ENCODE assay signal across 19 cellular contexts in genomic region chr18:47404845-47405244, GRCh38.
DNase-seq lines count a peak whose midpoint lies in the region; ATAC-seq and TF ChIP-seq lines count a peak whose summit lies in the region.
"Had no signal": no experiment of that assay in that cellular context is flagged by ENCODE, and none has a peak within 500 bp of the region (broad histone marks: within the 10 kb centered on the region; RNA-seq: fewer than 3 reads in every experiment).

No MANE protein-coding gene starts in this region.

- TF ChIP-seq CTCF in GM23338 (conservative IDR thresholded peaks at IDR 0.05; ENCODE audit: low read depth in 2 of 2) (no peak), WTC11 (IDR thresholded peaks at IDR 0.05) (no peak)

- no peak overlapping the region for H3K4me3 ChIP-seq in GM23338
- H3K4me3 ChIP-seq in CD4-positive, alpha-beta memory T cell (ENCODE audit: low read length in 2 of 2) = no peak overlapping the region
- H3K4me3 ChIP-seq: BLaER1 treated with 17β-estradiol and CSF1 and Interleukin-3, amounts not matched to agents 10 nM and 100 nM; GM23248; K562 had no signal

- no peaks in the 10 kb centered on the region for H3K79me2 ChIP-seq in GM23338 (replicated peaks; ENCODE audit: insufficient read depth)

- H3K4me1 Mint-ChIP-seq in GM23338 (peaks cover 17% of the 10 kb centered on the region), WTC11 (peaks cover 27% of the 10 kb centered on the region)
- no peaks in the 10 kb centered on the region for H3K4me1 Mint-ChIP-seq in CD4-positive, alpha-beta memory T cell
- H3K4me1 Mint-ChIP-seq: CD4-positive, CD25-positive, alpha-beta regulatory T cell had no signal

- H3K9me2 ChIP-seq in GM23338 (ENCODE audit: insufficient read depth) = peaks cover 3% of the 10 kb centered on the region; the same call in 1 of the 2 replicates

- H3F3A ChIP-seq in GM23338 (replicated peaks; ENCODE audit: low read depth) = no peaks in the 10 kb centered on the region

- CTCF ChIA-PET in WTC11 (lab: Charles Lee) = interaction anchor here (0.6 to 1.4 kb wide), 4 partner anchors 127 to 200 kb away, joined by 3 to 6 read pairs (median 3); no protein-coding TSS in a partner anchor
- CTCF ChIA-PET in CD4-positive, alpha-beta memory T cell (lab: Charles Lee; ENCODE audit: partially characterized antibody) = no interaction called here

- POLR2A ChIA-PET in WTC11 (lab: Charles Lee) = no interaction called here
- POLR2A ChIA-PET in CD4-positive, alpha-beta memory T cell (lab: Charles Lee; ENCODE audit: partially characterized antibody) = no interaction called here

- H3K27ac ChIP-seq in GM23338 (ENCODE audit: low read depth) = no peak overlapping the region
- no peak overlapping the region for H3K27ac ChIP-seq in CD4-positive, alpha-beta memory T cell (ENCODE audit: low read depth, low read length)
- H3K27ac ChIP-seq: BLaER1 treated with 17β-estradiol and CSF1 and Interleukin-3, amounts not matched to agents 10 nM and 100 nM; GM23248; HL-60 had no signal

- H3K27me3 Mint-ChIP-seq in GM23338 (ENCODE audit: insufficient read depth, low read depth, poor library complexity) = peaks cover 9% of the 10 kb centered on the region
- H3K27me3 Mint-ChIP-seq in WTC11 (ENCODE audit: low read depth) = peaks cover 4% of the 10 kb centered on the region
- H3K27me3 Mint-ChIP-seq in CD4-positive, alpha-beta memory T cell = peaks cover 0 to 4% of the 10 kb centered on the region in 2 donors
- H3K27me3 Mint-ChIP-seq: CD4-positive, CD25-positive, alpha-beta regulatory T cell had no signal

- H3K27me3 ChIP-seq in GM23338 (ENCODE audit: insufficient read depth) = no peaks in the 10 kb centered on the region
- H3K27me3 ChIP-seq in CD4-positive, alpha-beta memory T cell (ENCODE audit: insufficient read depth, low read length) = no peaks in the 10 kb centered on the region
- H3K27me3 ChIP-seq: BLaER1 treated with 17β-estradiol and CSF1 and Interleukin-3, amounts not matched to agents 10 nM and 100 nM had no signal

- H3K4me3 Mint-ChIP-seq in GM23338 = no peak overlapping the region
- no peak overlapping the region for H3K4me3 Mint-ChIP-seq in WTC11
- no peak overlapping the region for H3K4me3 Mint-ChIP-seq in CD4-positive, alpha-beta memory T cell
- H3K4me3 Mint-ChIP-seq: CD4-positive, CD25-positive, alpha-beta regulatory T cell; HFFc6 had no signal

- no peak overlapping the region for H3K4me2 ChIP-seq in GM23338
- H3K4me2 ChIP-seq: BLaER1 treated with 17β-estradiol and CSF1 and Interleukin-3, amounts not matched to agents 10 nM and 100 nM had no signal

- H4K20me1 ChIP-seq in GM23338 (replicated peaks; ENCODE audit: insufficient read depth) = no peaks in the 10 kb centered on the region
- H4K20me1 ChIP-seq: BLaER1 treated with 17β-estradiol and CSF1 and Interleukin-3, amounts not matched to agents 10 nM and 100 nM had no signal

- no peak overlapping the region for H2AFZ ChIP-seq in GM23338
- H2AFZ ChIP-seq: GM23248 had no signal

- DNase-seq in GM23338 (ENCODE audit: low spot score) = no peak
- DNase-seq in NCI-H146 (lab: John Stamatoyannopoulos, UW) = peak; percentile 36
- DNase-seq in WTC11 (ENCODE audit: low spot score) = no peak
- DNase-seq in iPS-NIHi7 (ENCODE audit: extremely low spot score) = peak; percentile 32
- DNase-seq in midbrain (lab: John Stamatoyannopoulos, UW) = no peak
- no peak for DNase-seq in NCI-H2107 (lab: John Stamatoyannopoulos, UW)
- DNase-seq in posterior cingulate gyrus = no peak
- DNase-seq in CD4-positive, alpha-beta memory T cell = no peak
- DNase-seq: ACHN; Calu3; CD4-positive, CD25-positive, alpha-beta regulatory T cell; DMS79 treated with DMSO at 0.1 percent for 48 hours; EL; GM23248; HCEC 1CT; HFFc6 had no signal

- peaks cover 4% of the 10 kb centered on the region; the same call in 1 of the 3 replicates for H3K9me3 Mint-ChIP-seq in GM23338
- H3K9me3 Mint-ChIP-seq in WTC11 = peaks cover 5% of the 10 kb centered on the region; the same call in 1 of the 2 replicates
- peaks cover 0 to 2% (median 0%) of the 10 kb centered on the region in 8 donors for H3K9me3 Mint-ChIP-seq in CD4-positive, alpha-beta memory T cell

- no peaks in the 10 kb centered on the region for H3K9me3 ChIP-seq in CD4-positive, alpha-beta memory T cell (ENCODE audit: control insufficient read depth in 1 of 2, low read length in 2 of 2)
- H3K9me3 ChIP-seq: BLaER1 treated with 17β-estradiol and CSF1 and Interleukin-3, amounts not matched to agents 10 nM and 100 nM had no signal

- peak; percentile 87 for ATAC-seq in GM23338
- ATAC-seq in WTC11 = peak; percentile 57
- ATAC-seq: K562 had no signal

- no peaks in the 10 kb centered on the region for H3K36me3 ChIP-seq in GM23338 (ENCODE audit: insufficient read depth)
- H3K36me3 ChIP-seq in CD4-positive, alpha-beta memory T cell (ENCODE audit: insufficient read depth, low read length) = no peaks in the 10 kb centered on the region
- H3K36me3 ChIP-seq: BLaER1 treated with 17β-estradiol and CSF1 and Interleukin-3, amounts not matched to agents 10 nM and 100 nM had no signal

- H3K36me3 Mint-ChIP-seq in GM23338 (ENCODE audit: low read depth) (no peaks in the 10 kb centered on the region), WTC11 (peaks cover 2% of the 10 kb centered on the region; the same call in 1 of the 2 replicates)
- H3K36me3 Mint-ChIP-seq in CD4-positive, alpha-beta memory T cell = no peaks in the 10 kb centered on the region
- H3K36me3 Mint-ChIP-seq: CD4-positive, CD25-positive, alpha-beta regulatory T cell had no signal

- intact Hi-C loops in posterior cingulate gyrus (cut with DNase I) = no loop called here
- intact Hi-C loops in CD4-positive, alpha-beta memory T cell (cut with micrococcal nuclease) = no loop called here

- no peak overlapping the region for H3K27ac Mint-ChIP-seq in GM23338
- no peak overlapping the region for H3K27ac Mint-ChIP-seq in WTC11
- H3K27ac Mint-ChIP-seq in CD4-positive, alpha-beta memory T cell = no peak overlapping the region
- H3K27ac Mint-ChIP-seq: HFFc6 had no signal

- peaks cover 7% of the 10 kb centered on the region; the same call in 1 of the 2 replicates for H3K4me1 ChIP-seq in GM23338 (ENCODE audit: insufficient read depth)
- no peaks in the 10 kb centered on the region for H3K4me1 ChIP-seq in CD4-positive, alpha-beta memory T cell (ENCODE audit: insufficient read depth, low read length)
- H3K4me1 ChIP-seq: BLaER1 treated with 17β-estradiol and CSF1 and Interleukin-3, amounts not matched to agents 10 nM and 100 nM had no signal

TF ChIP-seq in GM23338, 12 proteins besides CTCF, POLR2A, EP300 and RAD21 (continues in another document):
- no peak for TF ChIP-seq ZNF331 (CRISPR knock-in tag; IDR thresholded peaks at IDR 0.05; ENCODE audit: low read depth)
- no peak for TF ChIP-seq NANOG (IDR thresholded peaks at IDR 0.05; ENCODE audit: borderline replicate concordance)
- TF ChIP-seq JUNB (IDR thresholded peaks at IDR 0.05; ENCODE audit: unreplicated experiment) = no peak
- TF ChIP-seq ZNF114 (CRISPR knock-in tag; IDR thresholded peaks at IDR 0.05) = no peak
- no peak for TF ChIP-seq CREB1 (CRISPR knock-in tag; IDR thresholded peaks at IDR 0.05; ENCODE audit: low read depth)
- no peak for TF ChIP-seq STAT1 (IDR thresholded peaks at IDR 0.05; ENCODE audit: unreplicated experiment)

TF ChIP-seq in WTC11, 78 proteins besides CTCF, POLR2A, EP300 and RAD21:
- TF ChIP-seq TP53 (CRISPR knock-in tag; IDR thresholded peaks at IDR 0.05) (no peak), ZNF423 (CRISPR knock-in tag; IDR thresholded peaks at IDR 0.05) (peak; percentile 82)
TF ChIP-seq in WTC11: peak in this region for 1.

Comparison
In these comparisons a context has a peak if more than half of its experiments do, and no peak if none do; other contexts are left out.
1. DNase-seq: peak in NCI-H146 (single experiment) and iPS-NIHi7 (single experiment); none in GM23338 (single experiment), WTC11 (single experiment), midbrain (single experiment), NCI-H2107 (single experiment), posterior cingulate gyrus (0 of 10) and CD4-positive, alpha-beta memory T cell (0 of 5).